10 cellular contexts compared by ENCODE assay signal in the genomic region with DNA sequence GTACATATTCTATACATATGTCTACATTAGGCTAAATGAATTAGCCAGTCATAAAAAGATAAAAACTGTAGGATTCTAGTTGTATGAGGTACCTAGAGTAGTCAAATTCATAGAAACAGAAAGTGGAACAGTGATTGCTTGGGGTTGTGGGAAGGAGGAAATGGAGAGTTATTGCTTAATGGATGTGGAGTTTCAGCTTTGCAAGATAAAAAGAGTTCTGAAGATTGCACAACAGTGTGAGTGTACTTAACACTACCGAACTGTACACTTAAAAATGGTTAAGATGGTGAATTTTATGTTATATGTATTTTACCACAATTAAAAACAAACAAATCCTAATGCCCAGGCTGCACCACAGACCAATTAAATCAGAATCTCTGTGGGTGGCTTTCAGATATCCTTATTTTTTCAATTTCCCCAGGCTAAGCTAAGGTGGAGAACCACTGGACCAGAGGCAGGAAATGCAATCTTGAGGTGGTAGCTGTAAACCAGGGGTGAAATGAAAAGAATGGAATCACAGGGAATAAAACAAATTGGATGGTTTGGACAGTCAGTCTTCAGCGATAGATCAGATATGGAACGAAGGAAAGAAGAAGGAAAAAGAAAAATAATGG.
DNase-seq lines count a peak whose midpoint lies in the region; ATAC-seq and TF ChIP-seq lines count a peak whose summit lies in the region.
"Had no signal": no experiment of that assay in that cellular context is flagged by ENCODE, and none has a peak within 500 bp of the region (broad histone marks: within the 10 kb centered on the region; RNA-seq: fewer than 3 reads in every experiment).

No MANE protein-coding gene starts in this region.

- ATAC-seq in natural killer cell: peak; percentile 42 to 50 (median 48)
- no peak for ATAC-seq in HG03175 (IDR thresholded peaks at IDR 0.05; ENCODE audit: unreplicated experiment)

- no peak for TF ChIP-seq CTCF in brain microvascular endothelial cell (IDR thresholded peaks at IDR 0.05; ENCODE audit: low read depth, low read length, missing control alignments)
- no peak for TF ChIP-seq CTCF in natural killer cell (IDR thresholded peaks at IDR 0.05)
- TF ChIP-seq CTCF in RWPE1 (conservative IDR thresholded peaks at IDR 0.05; ENCODE audit: low read depth): no peak

- H3K36me3 Mint-ChIP-seq in natural killer cell: no peaks in the 10 kb centered on the region

- H3K27ac ChIP-seq in brain microvascular endothelial cell (peak overlapping the region; percentile 18), substantia nigra (ENCODE audit: low read depth, low read length, poor library complexity, severe bottlenecking) (no peak overlapping the region), RWPE1 (no peak overlapping the region)

- CTCF ChIA-PET in RWPE1 (lab: Yijun Ruan, JAX): interaction anchor here (0.6 kb wide), 1 partner anchor 59 kb away, joined by 3 read pairs; no protein-coding TSS in a partner anchor

- H3K27me3 Mint-ChIP-seq in natural killer cell (ENCODE audit: low read depth in 2 of 2): no peaks in the 10 kb centered on the region

- no peaks in the 10 kb centered on the region for H3K9me3 Mint-ChIP-seq in natural killer cell

- no peak overlapping the region for H3K4me3 ChIP-seq in brain microvascular endothelial cell (ENCODE audit: low read depth, low read length)

- H3K36me3 ChIP-seq in brain microvascular endothelial cell (replicated peaks): no peaks in the 10 kb centered on the region

- intact Hi-C loops in natural killer cell (cut with micrococcal nuclease): loop anchor here (10.0 kb wide), 1 partner anchor 106 kb away; no protein-coding TSS in a partner anchor

- peak overlapping the region in 1 of 2 donors; percentile 21 for H3K27ac Mint-ChIP-seq in natural killer cell

- no peak overlapping the region for H3K4me3 Mint-ChIP-seq in natural killer cell

- DNase-seq in Daoy (ENCODE audit: low read depth): peak; percentile 19
- DNase-seq in LoVo (ENCODE audit: low spot score): peak; percentile 26
- DNase-seq in brain microvascular endothelial cell: no peak
- no peak for DNase-seq in natural killer cell
- DNase-seq in hippocampal formation (lab: John Stamatoyannopoulos, UW): no peak
- no peak for DNase-seq in substantia nigra (lab: John Stamatoyannopoulos, UW)
- DNase-seq in RWPE1 (ENCODE audit: low spot score): no peak
- DNase-seq: central memory CD4-positive, alpha-beta T cell; midbrain had no signal

- POLR2A ChIA-PET in RWPE1 (lab: Yijun Ruan, JAX; ENCODE audit: low non-redundant PET): no interaction called here

- no peaks in the 10 kb centered on the region for H3K27me3 ChIP-seq in brain microvascular endothelial cell (replicated peaks)

- peaks cover 12 to 16% of the 10 kb centered on the region in 2 donors for H3K4me1 Mint-ChIP-seq in natural killer cell

- in situ Hi-C loops in brain microvascular endothelial cell (cut with HindIII; ENCODE audit: low pct_ligation_motif_present, low sequenced_read_pairs): no loop called here

Comparison
In these comparisons a context has a peak if more than half of its experiments do, and no peak if none do; other contexts are left out.
1. DNase-seq: peak in Daoy (single experiment) and LoVo (single experiment); none in brain microvascular endothelial cell (single experiment), natural killer cell (single experiment), hippocampal formation (0 of 2), substantia nigra (0 of 49) and RWPE1 (single experiment).